Comparison of ENCODE assay signal across 21 cellular contexts in the genomic region with DNA sequence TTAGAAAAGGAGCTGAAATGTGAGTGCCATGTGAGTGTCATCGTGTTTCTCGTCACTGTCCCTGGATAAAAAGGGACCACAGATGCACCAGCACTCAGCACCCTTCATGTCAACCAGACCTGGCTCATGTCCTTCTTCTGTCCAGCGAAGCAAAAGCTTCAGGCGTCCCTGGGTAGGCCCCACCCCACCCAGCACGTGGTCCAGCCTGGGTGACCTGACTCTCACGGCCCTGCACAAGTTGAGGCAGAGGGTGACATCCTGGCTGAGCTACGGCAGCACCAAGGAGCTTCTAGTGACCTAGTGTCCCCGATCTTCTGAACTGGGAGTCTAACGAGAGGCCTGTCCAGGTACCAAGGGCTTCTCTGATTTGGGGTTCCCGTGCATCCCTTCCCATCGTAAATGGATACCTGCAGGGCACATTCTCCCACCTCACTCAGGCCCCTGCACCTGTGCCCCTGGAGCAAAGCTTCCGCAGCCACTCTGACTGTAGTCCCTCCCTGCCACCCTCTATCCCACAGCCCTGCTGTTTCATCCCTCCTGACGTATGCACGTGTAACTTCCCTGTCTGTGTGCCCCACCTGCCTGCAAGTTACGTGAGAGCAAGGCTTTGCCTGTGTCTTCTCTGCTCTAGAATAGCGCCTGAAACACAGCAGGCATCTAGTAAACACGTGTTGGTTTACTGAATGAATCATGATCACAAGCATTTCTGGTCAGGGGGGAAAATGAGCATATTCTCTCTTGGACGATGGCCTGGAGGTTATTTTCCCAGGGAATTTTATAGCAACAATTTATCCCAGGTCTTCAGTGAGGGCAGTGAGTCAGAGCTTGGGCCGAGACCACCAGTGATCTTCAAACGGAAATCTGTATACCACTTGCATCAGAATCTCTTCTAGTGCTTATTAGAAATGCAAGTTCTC. TPM values are rescaled to one million over a fixed set of nuclear protein-coding genes. Genes with fewer than 3 reads are reported as not detected.
DNase-seq lines count a peak whose midpoint lies in the region; ATAC-seq and TF ChIP-seq lines count a peak whose summit lies in the region.
"Had no signal": no experiment of that assay in that cellular context is flagged by ENCODE, and none has a peak within 500 bp of the region (broad histone marks: within the 10 kb centered on the region; RNA-seq: fewer than 3 reads in every experiment).

No MANE protein-coding gene starts in this region.

- intact Hi-C loops in cardiac septum (cut with DNase I) (no loop called here), heart left ventricle (cut with DNase I) (loop anchor here in 2 of 10 donors (10.0 kb wide), 1 partner anchor 158 kb away; a partner anchor contains a TSS), lower lobe of right lung (cut with DNase I) (no loop called here)

- CTCF ChIA-PET in GM10248 (lab: Yijun Ruan, JAX), result interaction anchor here (1.0 to 1.5 kb wide), 5 partner anchors 9 to 552 kb away, joined by 3 to 5 read pairs (median 3); a partner anchor contains a TSS

- peaks cover 0 to 15% (median 0%) of the 10 kb centered on the region in 12 donors for H3K4me1 ChIP-seq in heart left ventricle
- H3K4me1 ChIP-seq in lower lobe of right lung, result no peaks in the 10 kb centered on the region
- H3K4me1 ChIP-seq: ascending aorta, foreskin keratinocyte, uterus had no signal

- DNase-seq in cardiac septum (ENCODE audit: low spot score), result peak; percentile 53
- no peak for DNase-seq in heart left ventricle
- DNase-seq in astrocyte of the hippocampus (ENCODE audit: low read depth, low spot score), result peak; percentile 79
- DNase-seq in iris pigment epithelial cell (ENCODE audit: low read depth), result peak; percentile 17
- DNase-seq in SW 1271 (lab: John Stamatoyannopoulos, UW), result no peak
- no peak for DNase-seq in GM10248 (ENCODE audit: extremely low spot score)
- no peak for DNase-seq in lower lobe of right lung
- DNase-seq in COLO668 (lab: John Stamatoyannopoulos, UW; ENCODE audit: unreplicated experiment), result no peak
- DNase-seq: activated CD4-positive, alpha-beta T cell treated with anti-CD3 and anti-CD28 coated beads, Interleukin-2, amount 50 U/mL, for 48 hours; activated naive CD4-positive, alpha-beta T cell treated with anti-CD3 and anti-CD28 coated beads for 36 hours; activated T-cell treated with anti-CD3 and anti-CD28 coated beads for 4 hours; foreskin keratinocyte; GF-D8; H7; NCI-H1436; NCI-H2227 treated with DMSO at 0.1 percent for 48 hours; T-cell had no signal

- 87 to 92% (median 90%) methylated on average over 16 to 20 of the region's 20 CpGs for WGBS in heart left ventricle, 4 donors

- POLR2A ChIA-PET in GM10248 (lab: Yijun Ruan, JAX), result no interaction called here

- H3K4me3 ChIP-seq in heart left ventricle, result no peak overlapping the region
- no peak overlapping the region for H3K4me3 ChIP-seq in lower lobe of right lung
- H3K4me3 ChIP-seq: ascending aorta, GM12878, uterus had no signal

- H3K27ac ChIP-seq in heart left ventricle (no peak overlapping the region), lower lobe of right lung (no peak overlapping the region)
- H3K27ac ChIP-seq: ascending aorta, C4-2B, foreskin keratinocyte, uterus had no signal

- TF ChIP-seq CTCF in heart left ventricle (IDR thresholded peaks at IDR 0.05) (no peak), GM10248 (IDR thresholded peaks at IDR 0.05; ENCODE audit: control extremely low read depth, extremely low read depth, low read depth, missing control alignments) (no peak), lower lobe of right lung (IDR thresholded peaks at IDR 0.05) (no peak)

- H3K27me3 ChIP-seq in heart left ventricle, result no peaks in the 10 kb centered on the region
- H3K27me3 ChIP-seq in lower lobe of right lung (ENCODE audit: low read depth), result no peaks in the 10 kb centered on the region
- H3K27me3 ChIP-seq: ascending aorta, foreskin keratinocyte, uterus had no signal

- no peak for TF ChIP-seq POLR2A in heart left ventricle (IDR thresholded peaks at IDR 0.05)

- H3K9me3 ChIP-seq in heart left ventricle, result peaks cover 0 to 3% (median 0%) of the 10 kb centered on the region in 12 donors
- H3K9me3 ChIP-seq in lower lobe of right lung, result no peaks in the 10 kb centered on the region
- H3K9me3 ChIP-seq: ascending aorta, uterus had no signal

- no peak for ATAC-seq in heart left ventricle
- ATAC-seq in lower lobe of right lung, result no peak
- ATAC-seq: foreskin keratinocyte, GM12878, T-cell had no signal

- H3K36me3 ChIP-seq in heart left ventricle, result no peaks in the 10 kb centered on the region
- H3K36me3 ChIP-seq in lower lobe of right lung, result peaks cover 3% of the 10 kb centered on the region
- H3K36me3 ChIP-seq: ascending aorta, uterus had no signal

RNA-seq across cellular contexts. Expression of a gene that starts 38.0 kb away (rescaled TPM):
- total RNA-seq in cardiac septum (8.8 TPM), heart left ventricle (10 to 100 TPM in 4 of 9 donors, 1 to 10 TPM in 5; 6.2 to 12.6 (median 9.7) TPM), lower lobe of right lung (19.1 TPM)
- 10 to 100 TPM in 1 of 2 donors, 1 to 10 TPM in 1; 8.7 to 21.7 TPM for polyA plus RNA-seq in heart left ventricle

Comparison
In these comparisons a context has a peak if more than half of its experiments do, and no peak if none do; other contexts are left out.
1. DNase-seq: peak in cardiac septum (single experiment), astrocyte of the hippocampus (single experiment) and iris pigment epithelial cell (single experiment); none in heart left ventricle (0 of 5), SW 1271 (0 of 2), GM10248 (single experiment), lower lobe of right lung (single experiment) and COLO668 (single experiment).